16 cellular contexts compared by ENCODE assay signal in the genomic region with DNA sequence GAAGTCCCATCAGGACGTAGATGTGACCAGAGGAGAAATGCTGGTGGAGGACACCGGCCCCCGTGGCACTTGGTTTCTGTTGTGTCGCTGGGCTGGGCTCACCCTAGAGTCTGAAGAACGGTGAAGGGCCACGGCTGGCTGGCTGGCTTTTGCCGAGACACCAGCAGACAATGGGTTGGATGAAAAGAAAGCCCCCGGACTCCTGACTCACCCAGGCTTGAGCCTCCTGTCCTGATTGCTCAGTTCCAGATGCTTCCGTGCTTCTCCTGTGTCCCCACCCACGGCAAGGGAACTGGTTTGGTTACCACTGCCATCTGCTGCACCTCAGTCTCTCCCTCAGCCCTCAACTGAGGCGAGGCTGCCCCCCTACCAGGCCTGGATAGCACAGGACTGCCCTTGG. TPM values are rescaled to one million over a fixed set of nuclear protein-coding genes. Genes with fewer than 3 reads are reported as not detected.
A peak's percentile ranks its signal among the peaks of the same experiment; 100 is the strongest.
DNase-seq lines count a peak whose midpoint lies in the region; ATAC-seq and TF ChIP-seq lines count a peak whose summit lies in the region.
"Had no signal": no experiment of that assay in that cellular context is flagged by ENCODE, and none has a peak within 500 bp of the region (broad histone marks: within the 10 kb centered on the region; RNA-seq: fewer than 3 reads in every experiment).

No MANE protein-coding gene starts in this region.

- no peak overlapping the region for H3K27ac Mint-ChIP-seq in neural progenitor cell
- no peak overlapping the region for H3K27ac Mint-ChIP-seq in natural killer cell treated with Interleukin-12 subunit alpha and Interleukin-12 subunit beta and Interleukin-15 and Interleukin-18, amount 100 ng/mL, for 72 hours
- no peak overlapping the region for H3K27ac Mint-ChIP-seq in activated CD8-positive, alpha-beta T cell treated with anti-CD3 and anti-CD28 coated beads for 36 hours
- H3K27ac Mint-ChIP-seq: activated CD4-positive, alpha-beta T cell treated with anti-CD3 and anti-CD28 coated beads for 36 hours; T-helper 2 cell treated with Interferon-gamma antibody and Interleukin-4, amounts not matched to agents 5 μg/mL and 100 μg/mL, for 36 hours had no signal

- H2AFZ ChIP-seq in neural progenitor cell (replicated peaks) = no peak overlapping the region

- H3K9me3 Mint-ChIP-seq in neural progenitor cell = no peaks in the 10 kb centered on the region
- no peaks in the 10 kb centered on the region for H3K9me3 Mint-ChIP-seq in natural killer cell treated with Interleukin-12 subunit alpha and Interleukin-12 subunit beta and Interleukin-15 and Interleukin-18, amount 100 ng/mL, for 72 hours
- H3K9me3 Mint-ChIP-seq in activated CD8-positive, alpha-beta T cell treated with anti-CD3 and anti-CD28 coated beads for 36 hours = no peaks in the 10 kb centered on the region
- H3K9me3 Mint-ChIP-seq: T-helper 2 cell treated with Interferon-gamma antibody and Interleukin-4, amounts not matched to agents 5 μg/mL and 100 μg/mL, for 36 hours had no signal

- no peaks in the 10 kb centered on the region for H3K36me3 Mint-ChIP-seq in neural progenitor cell
- no peaks in the 10 kb centered on the region for H3K36me3 Mint-ChIP-seq in natural killer cell treated with Interleukin-12 subunit alpha and Interleukin-12 subunit beta and Interleukin-15 and Interleukin-18, amount 100 ng/mL, for 72 hours
- no peaks in the 10 kb centered on the region for H3K36me3 Mint-ChIP-seq in activated CD8-positive, alpha-beta T cell treated with anti-CD3 and anti-CD28 coated beads for 36 hours (ENCODE audit: low read depth)

- H3K4me1 Mint-ChIP-seq in neural progenitor cell = peaks cover 26% of the 10 kb centered on the region
- peaks cover 4 to 8% of the 10 kb centered on the region in 2 donors for H3K4me1 Mint-ChIP-seq in natural killer cell treated with Interleukin-12 subunit alpha and Interleukin-12 subunit beta and Interleukin-15 and Interleukin-18, amount 100 ng/mL, for 72 hours (ENCODE audit: low read depth in 2 of 2)
- H3K4me1 Mint-ChIP-seq in activated CD8-positive, alpha-beta T cell treated with anti-CD3 and anti-CD28 coated beads for 36 hours (ENCODE audit: low read depth) = peaks cover 11% of the 10 kb centered on the region

- H3K27ac ChIP-seq in RWPE1 (no peak overlapping the region), neural progenitor cell (no peak overlapping the region), testis (peak overlapping the region; percentile 72 to 83)

- H4K20me1 ChIP-seq in neural progenitor cell (ENCODE audit: low read depth) = no peaks in the 10 kb centered on the region

- H3K4me2 ChIP-seq in neural progenitor cell = peak overlapping the region; percentile 12

- TF ChIP-seq CTCF in RWPE1 (conservative IDR thresholded peaks at IDR 0.05; ENCODE audit: low read depth) (no peak), neural progenitor cell (IDR thresholded peaks at IDR 0.05) (no peak), testis (IDR thresholded peaks at IDR 0.05) (no peak)
- TF ChIP-seq CTCF in activated CD8-positive, alpha-beta T cell treated with anti-CD3 and anti-CD28 coated beads for 36 hours (IDR thresholded peaks at IDR 0.05) = no peak

- H3K9me3 ChIP-seq in neural progenitor cell (ENCODE audit: low read depth) = no peaks in the 10 kb centered on the region
- no peaks in the 10 kb centered on the region for H3K9me3 ChIP-seq in testis

- POLR2A ChIA-PET in RWPE1 (lab: Yijun Ruan, JAX; ENCODE audit: low non-redundant PET) = no interaction called here
- POLR2A ChIA-PET in activated CD8-positive, alpha-beta T cell treated with anti-CD3 and anti-CD28 coated beads for 36 hours (lab: Charles Lee) = interaction anchor here (1.2 kb wide), 1 partner anchor 40 kb away, joined by 3 read pairs; no protein-coding TSS in a partner anchor

- H3K4me1 ChIP-seq in neural progenitor cell (peaks cover 13% of the 10 kb centered on the region), testis (peaks cover 59% of the 10 kb centered on the region)

- intact Hi-C loops in testis (cut with DNase I; ENCODE audit: low total_unique reads) = no loop called here
- intact Hi-C loops in activated CD8-positive, alpha-beta T cell treated with anti-CD3 and anti-CD28 coated beads for 36 hours (cut with micrococcal nuclease) = no loop called here

- TF ChIP-seq POLR2A in testis (IDR thresholded peaks at IDR 0.05) = no peak

- no peaks in the 10 kb centered on the region for H3K79me2 ChIP-seq in neural progenitor cell (ENCODE audit: low read depth)

- H3K9ac ChIP-seq in neural progenitor cell = no peak overlapping the region

- peak; percentile 28 for DNase-seq in RWPE1 (ENCODE audit: low spot score)
- DNase-seq in neural progenitor cell (ENCODE audit: low spot score) = no peak
- DNase-seq in testis = no peak
- DNase-seq in stimulated activated CD4-positive, alpha-beta T cell treated with anti-CD3 and anti-CD28 coated beads, Interleukin-4, amount 100 ng/mL, for 4 hours = no peak
- DNase-seq in natural killer cell treated with Interleukin-12 subunit alpha and Interleukin-12 subunit beta and Interleukin-15 and Interleukin-18, amount 100 ng/mL, for 72 hours (ENCODE audit: low spot score) = no peak
- DNase-seq in activated CD8-positive, alpha-beta T cell treated with anti-CD3 and anti-CD28 coated beads for 36 hours = no peak
- DNase-seq: activated CD4-positive, alpha-beta T cell treated with anti-CD3 and anti-CD28 coated beads for 36 hours; cortex of kidney; DMS153; NCI-H774 had no signal

- H3K4me3 ChIP-seq in neural progenitor cell (no peak overlapping the region), testis (no peak overlapping the region)

- CTCF ChIA-PET in RWPE1 (lab: Yijun Ruan, JAX) = interaction anchor here (1.1 to 1.8 kb wide), 2 partner anchors 20 to 39 kb away, joined by 3 to 9 read pairs; no protein-coding TSS in a partner anchor
- CTCF ChIA-PET in activated CD8-positive, alpha-beta T cell treated with anti-CD3 and anti-CD28 coated beads for 36 hours (lab: Charles Lee) = interaction anchor here (0.9 to 10.6 kb wide), 6 partner anchors 9 to 38 kb away, joined by 4 to 355 read pairs (median 6); partner anchors contain the start of genes RAPGEF3 and SLC48A1

- peaks cover 4% of the 10 kb centered on the region for H3K27me3 Mint-ChIP-seq in neural progenitor cell (ENCODE audit: insufficient read depth, low read depth)
- H3K27me3 Mint-ChIP-seq in natural killer cell treated with Interleukin-12 subunit alpha and Interleukin-12 subunit beta and Interleukin-15 and Interleukin-18, amount 100 ng/mL, for 72 hours = no peaks in the 10 kb centered on the region
- no peaks in the 10 kb centered on the region for H3K27me3 Mint-ChIP-seq in activated CD8-positive, alpha-beta T cell treated with anti-CD3 and anti-CD28 coated beads for 36 hours
- H3K27me3 Mint-ChIP-seq: activated CD4-positive, alpha-beta T cell treated with anti-CD3 and anti-CD28 coated beads for 36 hours had no signal

- H3K36me3 ChIP-seq in neural progenitor cell (no peaks in the 10 kb centered on the region), testis (ENCODE audit: low read depth, missing control alignments) (no peaks in the 10 kb centered on the region)

- 86 to 89% methylated on average over 8 to 11 of the region's 11 CpGs for WGBS in testis, 2 donors

- ATAC-seq in esophagus mucosa = peak; percentile 70
- no peak for ATAC-seq in HG03108 (IDR thresholded peaks at IDR 0.05; ENCODE audit: unreplicated experiment)
- ATAC-seq in natural killer cell treated with Interleukin-12 subunit alpha and Interleukin-12 subunit beta and Interleukin-15 and Interleukin-18, amount 100 ng/mL, for 72 hours = no peak
- ATAC-seq in activated CD8-positive, alpha-beta T cell treated with anti-CD3 and anti-CD28 coated beads for 36 hours = no peak
- ATAC-seq: activated CD4-positive, alpha-beta T cell treated with anti-CD3 and anti-CD28 coated beads for 36 hours; sciatic nerve had no signal

- H3K27me3 ChIP-seq in neural progenitor cell = no peaks in the 10 kb centered on the region
- no peaks in the 10 kb centered on the region for H3K27me3 ChIP-seq in testis

- H3K4me3 Mint-ChIP-seq in neural progenitor cell = no peak overlapping the region
- no peak overlapping the region for H3K4me3 Mint-ChIP-seq in natural killer cell treated with Interleukin-12 subunit alpha and Interleukin-12 subunit beta and Interleukin-15 and Interleukin-18, amount 100 ng/mL, for 72 hours
- H3K4me3 Mint-ChIP-seq in activated CD8-positive, alpha-beta T cell treated with anti-CD3 and anti-CD28 coated beads for 36 hours = no peak overlapping the region
- H3K4me3 Mint-ChIP-seq: activated CD4-positive, alpha-beta T cell treated with anti-CD3 and anti-CD28 coated beads for 36 hours; T-helper 2 cell treated with Interferon-gamma antibody and Interleukin-4, amounts not matched to agents 5 μg/mL and 100 μg/mL, for 36 hours had no signal

- no peaks in the 10 kb centered on the region for H3F3A ChIP-seq in neural progenitor cell (ENCODE audit: low read depth)

RNA-seq across cellular contexts. Expression of gene ENDOU, which starts 10.4 kb away (rescaled TPM):
- total RNA-seq in esophagus mucosa = 66.9 TPM
- not detected in 2 replicates for total RNA-seq in neural progenitor cell (ENCODE audit: low replicate concordance)
- under 1 TPM; 0.16 to 0.43 TPM for total RNA-seq in testis
- polyA plus RNA-seq in testis (ENCODE audit: insufficient read depth, low read depth, low replicate concordance) = 0.21 TPM
- not detected for total RNA-seq in natural killer cell treated with Interleukin-12 subunit alpha and Interleukin-12 subunit beta and Interleukin-15 and Interleukin-18, amount 100 ng/mL, for 72 hours
- total RNA-seq in activated CD8-positive, alpha-beta T cell treated with anti-CD3 and anti-CD28 coated beads for 36 hours = not detected
- total RNA-seq: activated CD4-positive, alpha-beta T cell treated with anti-CD3 and anti-CD28 coated beads for 36 hours; MCF 10A; mononuclear cell had no signal

RNA-seq across cellular contexts. Expression of gene RAPGEF3, which starts 23.0 kb away (rescaled TPM):
- total RNA-seq in esophagus mucosa (16.5 TPM), neural progenitor cell (ENCODE audit: low replicate concordance) (0.58 and 1.2 TPM in 2 replicates), testis (10 to 100 TPM; 24.6 to 30.2 TPM)
- 13.9 TPM for polyA plus RNA-seq in testis (ENCODE audit: insufficient read depth, low read depth, low replicate concordance)
- total RNA-seq in natural killer cell treated with Interleukin-12 subunit alpha and Interleukin-12 subunit beta and Interleukin-15 and Interleukin-18, amount 100 ng/mL, for 72 hours = under 1 TPM; 0.19 to 0.25 TPM
- total RNA-seq in activated CD8-positive, alpha-beta T cell treated with anti-CD3 and anti-CD28 coated beads for 36 hours = under 1 TPM; 0.56 to 0.58 TPM

RNA-seq across cellular contexts. Expression of gene RPAP3, which starts 29.8 kb away (rescaled TPM):
- total RNA-seq in esophagus mucosa (18.2 TPM), neural progenitor cell (ENCODE audit: low replicate concordance) (42.7 and 61.9 TPM in 2 replicates), testis (10 to 100 TPM; 25.0 to 32.3 TPM)
- polyA plus RNA-seq in testis (ENCODE audit: insufficient read depth, low read depth, low replicate concordance) = 12.7 TPM
- total RNA-seq in natural killer cell treated with Interleukin-12 subunit alpha and Interleukin-12 subunit beta and Interleukin-15 and Interleukin-18, amount 100 ng/mL, for 72 hours = 10 to 100 TPM; 26.3 to 33.8 TPM
- 10 to 100 TPM; 42.0 to 42.5 TPM for total RNA-seq in activated CD8-positive, alpha-beta T cell treated with anti-CD3 and anti-CD28 coated beads for 36 hours

RNA-seq across cellular contexts. Expression of gene SLC48A1, which starts 37.4 kb away (rescaled TPM):
- total RNA-seq in esophagus mucosa = 19.8 TPM
- total RNA-seq in neural progenitor cell (ENCODE audit: low replicate concordance) = 8.3 and 16.7 TPM in 2 replicates
- 10 to 100 TPM; 25.5 to 32.0 TPM for total RNA-seq in testis
- 21.0 TPM for polyA plus RNA-seq in testis (ENCODE audit: insufficient read depth, low read depth, low replicate concordance)
- 1 to 10 TPM; 5.1 to 9.8 TPM for total RNA-seq in natural killer cell treated with Interleukin-12 subunit alpha and Interleukin-12 subunit beta and Interleukin-15 and Interleukin-18, amount 100 ng/mL, for 72 hours
- 10 to 100 TPM in 1 of 2 experiments, 1 to 10 TPM in 1; 8.8 to 10.2 TPM for total RNA-seq in activated CD8-positive, alpha-beta T cell treated with anti-CD3 and anti-CD28 coated beads for 36 hours

Comparison
In these comparisons a context has a peak if more than half of its experiments do, and no peak if none do; other contexts are left out.
1. H3K27ac ChIP-seq: peak in testis (2 of 2); none in RWPE1 (single experiment) and neural progenitor cell (single experiment).
2. RNA of gene ENDOU, which starts 10.4 kb away (total RNA-seq): 66.9 TPM in esophagus mucosa (single experiment); 0.16 to 0.43 TPM in testis, not detected in activated CD8-positive, alpha-beta T cell treated with anti-CD3 and anti-CD28 coated beads for 36 hours, not detected in neural progenitor cell and not detected in natural killer cell treated with Interleukin-12 subunit alpha and Interleukin-12 subunit beta and Interleukin-15 and Interleukin-18, amount 100 ng/mL, for 72 hours; every median in the first group is over 10 times any median in the second.